8 cellular contexts compared by ENCODE assay signal in the genomic region with DNA sequence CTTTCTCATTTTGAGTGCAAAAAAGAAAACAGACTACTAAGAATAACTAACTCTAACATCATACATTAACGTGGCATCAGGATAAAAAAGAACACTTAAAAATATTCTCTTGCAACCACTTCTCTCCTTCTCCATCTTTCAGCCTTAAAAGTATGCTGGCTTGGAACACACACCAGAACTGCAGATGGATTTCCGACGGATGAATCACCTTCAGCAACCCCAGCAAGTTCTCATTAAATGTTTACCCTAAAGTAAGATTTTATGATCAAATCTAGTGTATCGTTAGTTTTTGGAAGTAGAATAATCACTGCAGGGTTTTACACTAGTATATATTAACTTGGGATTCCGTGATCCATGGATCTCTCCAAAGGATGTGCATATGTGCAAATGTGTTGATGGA. TPM values are rescaled to one million over a fixed set of nuclear protein-coding genes. Genes with fewer than 3 reads are reported as not detected.
DNase-seq lines count a peak whose midpoint lies in the region; ATAC-seq and TF ChIP-seq lines count a peak whose summit lies in the region.

No MANE protein-coding gene starts in this region.

- 48 to 74% (median 62%) methylated on average over 5 of the region's 5 CpGs for WGBS in stomach, 5 donors

- ATAC-seq in activated CD4-positive, alpha-beta T cell treated with anti-CD3 and anti-CD28 coated beads for 36 hours: no peak
- no peak for ATAC-seq in T-helper 17 cell

- POLR2A ChIA-PET in activated CD4-positive, alpha-beta T cell treated with anti-CD3 and anti-CD28 coated beads for 36 hours (lab: Charles Lee): no interaction called here

- peak overlapping the region; percentile 74 to 81 (median 76) for H3K4me3 ChIP-seq in stomach

- peak overlapping the region; percentile 97 for H3K4me3 Mint-ChIP-seq in activated CD4-positive, alpha-beta T cell treated with anti-CD3 and anti-CD28 coated beads for 36 hours
- H3K4me3 Mint-ChIP-seq in T-helper 17 cell: peak overlapping the region; percentile 89

- H3K27me3 ChIP-seq in stomach: no peaks in the 10 kb centered on the region

- peaks cover 0 to 21% (median 16%) of the 10 kb centered on the region in 4 donors for H3K36me3 ChIP-seq in stomach

- CTCF ChIA-PET in activated CD4-positive, alpha-beta T cell treated with anti-CD3 and anti-CD28 coated beads for 36 hours (lab: Charles Lee): interaction anchor here (1.3 to 7.1 kb wide), 5 partner anchors 8 to 178 kb away, joined by 3 to 125 read pairs (median 4); no protein-coding TSS in a partner anchor

- H3K9me3 Mint-ChIP-seq in activated CD4-positive, alpha-beta T cell treated with anti-CD3 and anti-CD28 coated beads for 36 hours (ENCODE audit: low read depth): no peaks in the 10 kb centered on the region

- peak overlapping the region in 3 of 5 donors; percentile 94 to 98 (median 94) for H3K27ac ChIP-seq in stomach

- H3K27me3 Mint-ChIP-seq in activated CD4-positive, alpha-beta T cell treated with anti-CD3 and anti-CD28 coated beads for 36 hours: no peaks in the 10 kb centered on the region
- H3K27me3 Mint-ChIP-seq in T-helper 17 cell: no peaks in the 10 kb centered on the region

- H3K27ac Mint-ChIP-seq in activated CD4-positive, alpha-beta T cell treated with anti-CD3 and anti-CD28 coated beads for 36 hours: peak overlapping the region; percentile 98
- H3K27ac Mint-ChIP-seq in T-helper 17 cell: peak overlapping the region; percentile 99

- no peak for TF ChIP-seq CTCF in stomach (IDR thresholded peaks at IDR 0.05)

- TF ChIP-seq POLR2A in stomach (IDR thresholded peaks at IDR 0.05): no peak

- peaks cover 26 to 55% (median 38%) of the 10 kb centered on the region in 4 donors for H3K4me1 ChIP-seq in stomach

- H3K36me3 Mint-ChIP-seq in activated CD4-positive, alpha-beta T cell treated with anti-CD3 and anti-CD28 coated beads for 36 hours (ENCODE audit: low read depth): peaks cover 25% of the 10 kb centered on the region
- H3K36me3 Mint-ChIP-seq in T-helper 17 cell (ENCODE audit: low read depth): peaks cover 8% of the 10 kb centered on the region

- intact Hi-C loops in activated CD4-positive, alpha-beta T cell treated with anti-CD3 and anti-CD28 coated beads for 36 hours (cut with DNase I, micrococcal nuclease): loop anchor here (2.0 to 5.0 kb wide), 7 partner anchors 57 to 857 kb away; a partner anchor contains a TSS
- intact Hi-C loops in stomach (cut with DNase I; ENCODE audit: low total_unique reads): loop anchor here (10.0 kb wide), 1 partner anchor 359 kb away; no protein-coding TSS in a partner anchor

- no peak for DNase-seq in activated CD4-positive, alpha-beta T cell treated with anti-CD3 and anti-CD28 coated beads for 36 hours
- DNase-seq in activated CD4-positive, alpha-beta T cell treated with anti-CD3 and anti-CD28 coated beads for 4 hours: no peak
- DNase-seq in T-helper 17 cell (no peak), glomerular visceral epithelial cell (ENCODE audit: extremely low spot score) (peak; percentile 32), stomach (no peak), NCI-H446 treated with DMSO at 0.1 percent for 48 hours (lab: John Stamatoyannopoulos, UW) (no peak), iPS-NIHi7 (ENCODE audit: extremely low spot score) (no peak), GM19240 (ENCODE audit: insufficient read length, low spot score) (no peak)

- peaks cover 52% of the 10 kb centered on the region for H3K4me1 Mint-ChIP-seq in activated CD4-positive, alpha-beta T cell treated with anti-CD3 and anti-CD28 coated beads for 36 hours
- peaks cover 31% of the 10 kb centered on the region for H3K4me1 Mint-ChIP-seq in T-helper 17 cell

- TF ChIP-seq EP300 in stomach (IDR thresholded peaks at IDR 0.05): no peak

- H3K9me3 ChIP-seq in T-helper 17 cell (ENCODE audit: control insufficient read depth, low read length, poor library complexity, severe bottlenecking): no peaks in the 10 kb centered on the region
- H3K9me3 ChIP-seq in stomach: no peaks in the 10 kb centered on the region

RNA-seq across cellular contexts. Expression of a gene that starts 1.2 kb away (rescaled TPM):
- total RNA-seq in activated CD4-positive, alpha-beta T cell treated with anti-CD3 and anti-CD28 coated beads for 36 hours: 10 to 100 TPM; 45.2 to 58.7 TPM
- total RNA-seq in T-helper 17 cell (10 to 100 TPM; 61.7 to 63.6 TPM), stomach (100 to 1,000 TPM in 1 of 5 donors, 10 to 100 TPM in 4; 17.1 to 225 (median 49.1) TPM)
- 10 to 100 TPM; 12.5 to 26.4 (median 13.1) TPM for polyA plus RNA-seq in stomach

RNA-seq across cellular contexts. Expression of a gene that starts 50.8 kb away (rescaled TPM):
- 100 to 1,000 TPM; 179 to 253 TPM for total RNA-seq in activated CD4-positive, alpha-beta T cell treated with anti-CD3 and anti-CD28 coated beads for 36 hours
- 100 to 1,000 TPM; 190 to 195 TPM for total RNA-seq in T-helper 17 cell
- total RNA-seq in stomach: 100 to 1,000 TPM in 4 of 5 donors, 10 to 100 TPM in 1; 26.6 to 292 (median 140) TPM
- polyA plus RNA-seq in stomach: 10 to 100 TPM; 48.4 to 71.7 (median 61.9) TPM

RNA-seq across cellular contexts. Expression of a gene that starts 56.2 kb away (rescaled TPM):
- 1 to 10 TPM; 1.2 to 1.3 TPM for total RNA-seq in activated CD4-positive, alpha-beta T cell treated with anti-CD3 and anti-CD28 coated beads for 36 hours
- under 1 TPM; 0.20 to 0.76 TPM for total RNA-seq in T-helper 17 cell
- 10 to 100 TPM in 1 of 5 donors, 1 to 10 TPM in 1, under 1 TPM in 1, not detected in 2; 0.37 to 10.4 (median 5.9) TPM for total RNA-seq in stomach
- 1 to 10 TPM; 1.9 to 4.5 (median 3.7) TPM for polyA plus RNA-seq in stomach
